In genomic region chr6:105488521-105489212, GRCh38 we compare ENCODE assay signal across 13 cellular contexts.
DNase-seq lines count a peak whose midpoint lies in the region; ATAC-seq and TF ChIP-seq lines count a peak whose summit lies in the region.
"Had no signal": no experiment of that assay in that cellular context is flagged by ENCODE, and none has a peak within 500 bp of the region (broad histone marks: within the 10 kb centered on the region; RNA-seq: fewer than 3 reads in every experiment).

No MANE protein-coding gene starts in this region.

- H3K4me1 ChIP-seq in Panc1 (ENCODE audit: control insufficient read depth, insufficient read depth, low read length) (peaks cover 25% of the 10 kb centered on the region), esophagus squamous epithelium (peaks cover 0 to 49% (median 34%) of the 10 kb centered on the region in 3 donors), osteoblast (ENCODE audit: insufficient read depth, low read length) (peaks cover 19% of the 10 kb centered on the region)
- H3K4me1 ChIP-seq: BE2C had no signal

- no peaks in the 10 kb centered on the region for H3K9me3 ChIP-seq in Panc1 (ENCODE audit: control insufficient read depth, insufficient read depth, low read depth, low read length)
- H3K9me3 ChIP-seq in esophagus squamous epithelium = no peaks in the 10 kb centered on the region
- no peaks in the 10 kb centered on the region for H3K9me3 ChIP-seq in osteoblast (ENCODE audit: low read depth, low read length)
- H3K9me3 ChIP-seq: BE2C, ovary, suprapubic skin had no signal

- CTCF ChIA-PET in Panc1 (lab: Charles Lee) = no interaction called here

- DNase-seq in CD1c-positive myeloid dendritic cell (ENCODE audit: extremely low spot score) (peak; percentile 40), Panc1 (ENCODE audit: low read depth, low spot score) (no peak), esophagus squamous epithelium (lab: John Stamatoyannopoulos, UW) (no peak), osteoblast (ENCODE audit: insufficient read length, low spot score, missing footprints) (no peak), NCI-H524 (lab: John Stamatoyannopoulos, UW) (no peak), globus pallidus (ENCODE audit: low spot score) (no peak), epidermal melanocyte (ENCODE audit: insufficient read length, low spot score) (no peak)
- no peak for DNase-seq in stimulated activated naive CD4-positive, alpha-beta T cell (lab: John Stamatoyannopoulos, UW)
- DNase-seq: BE2C, NCI-H187 treated with DMSO at 0.1 percent for 48 hours, ovary, PC-3 had no signal

- H3K4me2 ChIP-seq in osteoblast (ENCODE audit: insufficient read depth, low read length) = peak overlapping the region; percentile 34

- no TSS peak for BruUV-seq in Panc1 (replicated peaks; lab: Mats Ljungman, UMichigan)

- WGBS in esophagus squamous epithelium, 2 donors = 35 to 43% methylated on average over 8 of the region's 8 CpGs

- peak overlapping the region; percentile 3; the same call in 1 of the 2 replicates for H3K27ac ChIP-seq in Panc1 (ENCODE audit: low read length)
- peak overlapping the region in 3 of 4 donors; percentile 47 to 67 (median 59) for H3K27ac ChIP-seq in esophagus squamous epithelium
- H3K27ac ChIP-seq in osteoblast (ENCODE audit: low read depth, low read length) = no peak overlapping the region
- H3K27ac ChIP-seq: ovary, suprapubic skin had no signal

- H3K27me3 ChIP-seq in Panc1 (ENCODE audit: control insufficient read depth, insufficient read depth, low read length) (no peaks in the 10 kb centered on the region), esophagus squamous epithelium (no peaks in the 10 kb centered on the region), osteoblast (ENCODE audit: insufficient read depth, low read length) (no peaks in the 10 kb centered on the region)
- H3K27me3 ChIP-seq: ovary, suprapubic skin had no signal

- H2AFZ ChIP-seq in osteoblast (ENCODE audit: low read length) = peak overlapping the region; percentile 32

- POLR2A ChIA-PET in Panc1 (lab: Charles Lee) = interaction anchor here (0.6 kb wide), 1 partner anchor 124 kb away, joined by 3 read pairs; no protein-coding TSS in a partner anchor

- H3K36me3 ChIP-seq in Panc1 (ENCODE audit: control insufficient read depth, insufficient read depth, low read length) (no peaks in the 10 kb centered on the region), esophagus squamous epithelium (no peaks in the 10 kb centered on the region), osteoblast (ENCODE audit: insufficient read depth, low read length) (no peaks in the 10 kb centered on the region)
- H3K36me3 ChIP-seq: BE2C, ovary, suprapubic skin had no signal

- intact Hi-C loops in Panc1 (cut with micrococcal nuclease; ENCODE audit: unreplicated experiment) = loop anchor here (5.0 to 10.0 kb wide), 2 partner anchors 596 to 734 kb away; partner anchors contain the start of gene PRDM1
- intact Hi-C loops in esophagus squamous epithelium (cut with DNase I) = no loop called here

- in situ Hi-C loops in Panc1 (cut with HindIII; ENCODE audit: low pct_unique_long_range_greater_than_20kb, low sequenced_read_pairs) = no loop called here

- H3K4me3 ChIP-seq in Panc1 (ENCODE audit: low read depth in 2 of 2, low read length in 2 of 2) = no peak overlapping the region
- peak overlapping the region in 3 of 4 donors; percentile 11 to 29 (median 15) for H3K4me3 ChIP-seq in esophagus squamous epithelium
- H3K4me3 ChIP-seq in osteoblast (ENCODE audit: insufficient read depth, low read length) = no peak overlapping the region
- H3K4me3 ChIP-seq: ovary, suprapubic skin had no signal

- no peaks in the 10 kb centered on the region for H4K20me1 ChIP-seq in osteoblast (ENCODE audit: insufficient read depth, low read length)

- no peak for ATAC-seq in Panc1
- ATAC-seq: PC-3 had no signal

- TF ChIP-seq POLR2A in esophagus squamous epithelium (IDR thresholded peaks at IDR 0.05) = no peak

- H3K79me2 ChIP-seq in osteoblast (ENCODE audit: insufficient read depth, low read length) = no peaks in the 10 kb centered on the region

- TF ChIP-seq CTCF in Panc1 (IDR thresholded peaks at IDR 0.05) (no peak), esophagus squamous epithelium (IDR thresholded peaks at IDR 0.05) (no peak), osteoblast (IDR thresholded peaks at IDR 0.05; ENCODE audit: extremely low read depth, low read depth, low read length) (no peak)

Comparison
In these comparisons a context has a peak if more than half of its experiments do, and no peak if none do; other contexts are left out.
1. H3K4me3 ChIP-seq: peak in esophagus squamous epithelium (3 of 4); none in Panc1 (0 of 2) and osteoblast (single experiment).